ENCODE assay signal across 30 cellular contexts in the genomic region with DNA sequence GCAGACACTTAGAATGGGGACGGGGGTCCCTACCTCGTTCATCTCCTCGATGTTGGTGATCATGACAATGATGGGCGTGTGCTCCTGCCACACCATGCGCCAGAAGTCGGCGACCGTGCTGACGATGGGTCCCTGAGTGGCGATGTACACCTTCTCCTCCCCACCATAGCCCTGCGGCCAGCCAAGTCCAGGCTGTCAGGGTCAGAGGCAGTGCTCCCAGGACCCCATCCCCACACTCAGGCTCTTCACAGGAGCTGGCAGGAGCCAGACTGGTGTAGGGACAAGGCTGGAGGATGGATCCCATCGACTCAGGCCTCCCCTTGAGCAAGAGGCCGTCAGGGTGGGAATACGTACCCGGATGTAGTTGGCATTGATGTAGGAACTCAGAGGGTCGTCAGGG. TPM values are rescaled to one million over a fixed set of nuclear protein-coding genes. Genes with fewer than 3 reads are reported as not detected.
"Had no signal": no experiment of that assay in that cellular context is flagged by ENCODE, and none has a peak within 500 bp of the region (broad histone marks: within the 10 kb centered on the region; RNA-seq: fewer than 3 reads in every experiment).

No MANE protein-coding gene starts in this region.

- DNase-seq: stimulated activated CD4-positive, alpha-beta T cell treated with anti-CD3 and anti-CD28 coated beads, Interleukin-2, amount 100 ng/mL, for 48 hours; stimulated activated CD4-positive, alpha-beta T cell treated with anti-CD3 and anti-CD28 coated beads, Interleukin-4, amount 100 ng/mL, for 1 hour; stimulated activated CD4-positive, alpha-beta T cell treated with anti-CD3 and anti-CD28 coated beads, Interleukin-4, amount 100 ng/mL, for 24 hours; stimulated activated CD4-positive, alpha-beta T cell treated with anti-CD3 and anti-CD28 coated beads, Interleukin-4, amount 100 ng/mL, for 4 hours; stimulated activated CD8-positive, alpha-beta memory T cell treated with anti-CD3 and anti-CD28 coated beads, Interleukin-4, amount 100 ng/mL, for 48 hours; stimulated activated naive B cell treated with anti-CD40 and anti-IgM and Interleukin-4, amounts not matched to agents 10 μg/mL and 1 μg/mL and 100 μg/mL, for 72 hours; stimulated activated naive CD4-positive, alpha-beta T cell; stimulated activated naive CD4-positive, alpha-beta T cell treated with Interleukin-2 at 50 U/mL for 16 hours; stimulated activated naive CD8-positive, alpha-beta T cell treated with anti-CD3 and anti-CD28 coated beads, Interleukin-15, amount 100 ng/mL, for 72 hours; stimulated activated naive CD8-positive, alpha-beta T cell treated with anti-CD3 and anti-CD28 coated beads, Interleukin-15, Interleukin-2, amounts not matched to agents 100 U/mL and 50 U/mL, for 24 hours; stomach; substantia nigra; testis; thyroid gland; tibial artery; transverse colon; trophoblast cell; upper lobe of right lung; uterus had no signal

- H3K36me3 ChIP-seq: stomach, suprapubic skin, thoracic aorta, thyroid gland, tibial artery, tibial nerve, transverse colon, upper lobe of left lung, upper lobe of right lung, uterus, vagina had no signal

- H3K27me3 Mint-ChIP-seq: stimulated activated naive CD8-positive, alpha-beta T cell treated with anti-CD3 and anti-CD28 coated beads, Interleukin-15, amount 100 ng/mL, for 72 hours; stimulated activated naive CD8-positive, alpha-beta T cell treated with anti-CD3 and anti-CD28 coated beads, Interleukin-15, Interleukin-2, amounts not matched to agents 100 ng/mL and 50 ng/mL, for 24 hours had no signal

- FAIRE-seq: urothelium cell line had no signal

- ATAC-seq: stimulated activated effector memory CD8-positive, alpha-beta T cell treated with anti-CD3 and anti-CD28 coated beads, Interleukin-12 subunit alpha, Interleukin-12 subunit beta, amount 100 ng/mL, for 72 hours; stimulated activated memory B cell treated with anti-CD40 and anti-IgM and Interleukin-4, amounts not matched to agents 10 μg/mL and 1 μg/mL and 100 μg/mL, for 72 hours; stimulated activated naive B cell treated with anti-CD40 and anti-IgM and Interleukin-4, amounts not matched to agents 10 μg/mL and 1 μg/mL and 100 μg/mL, for 72 hours; stimulated activated naive CD8-positive, alpha-beta T cell treated with anti-CD3 and anti-CD28 coated beads, Interleukin-15, amount 100 ng/mL, for 72 hours; stimulated activated naive CD8-positive, alpha-beta T cell treated with anti-CD3 and anti-CD28 coated beads, Interleukin-15, Interleukin-2, amounts not matched to agents 100 U/mL and 50 U/mL, for 24 hours; upper lobe of right lung had no signal

- H3K4me1 ChIP-seq: stomach, suprapubic skin, testis, thyroid gland, tibial artery, transverse colon, upper lobe of left lung, upper lobe of right lung, uterus, vagina had no signal

- H3K9me3 Mint-ChIP-seq: stimulated activated effector memory CD8-positive, alpha-beta T cell treated with anti-CD3 and anti-CD28 coated beads, Interleukin-12 subunit alpha, Interleukin-12 subunit beta, amount 100 ng/mL, for 72 hours; stimulated activated memory B cell treated with anti-CD40 and anti-IgM and Interleukin-4, amounts not matched to agents 10 μg/mL and 1 μg/mL and 100 μg/mL, for 72 hours; stimulated activated naive B cell treated with anti-CD40 and anti-IgM and Interleukin-4, amounts not matched to agents 10 μg/mL and 1 μg/mL and 100 μg/mL, for 72 hours; stimulated activated naive CD8-positive, alpha-beta T cell treated with anti-CD3 and anti-CD28 coated beads, Interleukin-15, amount 100 ng/mL, for 72 hours; stimulated activated naive CD8-positive, alpha-beta T cell treated with anti-CD3 and anti-CD28 coated beads, Interleukin-15, Interleukin-2, amounts not matched to agents 100 ng/mL and 50 ng/mL, for 24 hours; type B pancreatic cell had no signal

- H3K36me3 Mint-ChIP-seq: stimulated activated effector memory CD8-positive, alpha-beta T cell treated with anti-CD3 and anti-CD28 coated beads, Interleukin-12 subunit alpha, Interleukin-12 subunit beta, amount 100 ng/mL, for 72 hours; stimulated activated memory B cell treated with anti-CD40 and anti-IgM and Interleukin-4, amounts not matched to agents 10 μg/mL and 1 μg/mL and 100 μg/mL, for 72 hours; stimulated activated naive B cell treated with anti-CD40 and anti-IgM and Interleukin-4, amounts not matched to agents 10 μg/mL and 1 μg/mL and 100 μg/mL, for 72 hours; type B pancreatic cell had no signal

- H3K27me3 ChIP-seq: suprapubic skin, testis, thyroid gland, tibial nerve, transverse colon, upper lobe of left lung, upper lobe of right lung, uterus, vagina had no signal

- H3K4me3 Mint-ChIP-seq: stimulated activated effector memory CD8-positive, alpha-beta T cell treated with anti-CD3 and anti-CD28 coated beads, Interleukin-12 subunit alpha, Interleukin-12 subunit beta, amount 100 ng/mL, for 72 hours; stimulated activated memory B cell treated with anti-CD40 and anti-IgM and Interleukin-4, amounts not matched to agents 10 μg/mL and 1 μg/mL and 100 μg/mL, for 72 hours; stimulated activated naive B cell treated with anti-CD40 and anti-IgM and Interleukin-4, amounts not matched to agents 10 μg/mL and 1 μg/mL and 100 μg/mL, for 72 hours; stimulated activated naive CD8-positive, alpha-beta T cell treated with anti-CD3 and anti-CD28 coated beads, Interleukin-15, amount 100 ng/mL, for 72 hours; stimulated activated naive CD8-positive, alpha-beta T cell treated with anti-CD3 and anti-CD28 coated beads, Interleukin-15, Interleukin-2, amounts not matched to agents 100 ng/mL and 50 ng/mL, for 24 hours; type B pancreatic cell had no signal

- H3K9me3 ChIP-seq: stomach, suprapubic skin, testis, thoracic aorta, thyroid gland, tibial artery, tibial nerve, transverse colon, upper lobe of left lung, upper lobe of right lung, uterus, vagina had no signal

- H3K4me3 ChIP-seq: stomach, suprapubic skin, testis, thoracic aorta, thyroid gland, tibial artery, tibial nerve, transverse colon, upper lobe of left lung, upper lobe of right lung, uterus, vagina had no signal

- H3K27ac Mint-ChIP-seq: stimulated activated effector memory CD8-positive, alpha-beta T cell treated with anti-CD3 and anti-CD28 coated beads, Interleukin-12 subunit alpha, Interleukin-12 subunit beta, amount 100 ng/mL, for 72 hours; stimulated activated naive B cell treated with anti-CD40 and anti-IgM and Interleukin-4, amounts not matched to agents 10 μg/mL and 1 μg/mL and 100 μg/mL, for 72 hours; stimulated activated naive CD8-positive, alpha-beta T cell treated with anti-CD3 and anti-CD28 coated beads, Interleukin-15, amount 100 ng/mL, for 72 hours; stimulated activated naive CD8-positive, alpha-beta T cell treated with anti-CD3 and anti-CD28 coated beads, Interleukin-15, Interleukin-2, amounts not matched to agents 100 ng/mL and 50 ng/mL, for 24 hours; type B pancreatic cell had no signal

- H3K27ac ChIP-seq: stomach, suprapubic skin, testis, thoracic aorta, thyroid gland, tibial artery, tibial nerve, transverse colon, upper lobe of left lung, upper lobe of right lung, uterus, vagina had no signal

RNA-seq across cellular contexts. Expression of gene IGSF22, which starts 7.2 kb away (rescaled TPM):
- total RNA-seq: subcutaneous adipose tissue, vagina had no signal
